ENCODE assay signal across 1 cellular context in the genomic region with DNA sequence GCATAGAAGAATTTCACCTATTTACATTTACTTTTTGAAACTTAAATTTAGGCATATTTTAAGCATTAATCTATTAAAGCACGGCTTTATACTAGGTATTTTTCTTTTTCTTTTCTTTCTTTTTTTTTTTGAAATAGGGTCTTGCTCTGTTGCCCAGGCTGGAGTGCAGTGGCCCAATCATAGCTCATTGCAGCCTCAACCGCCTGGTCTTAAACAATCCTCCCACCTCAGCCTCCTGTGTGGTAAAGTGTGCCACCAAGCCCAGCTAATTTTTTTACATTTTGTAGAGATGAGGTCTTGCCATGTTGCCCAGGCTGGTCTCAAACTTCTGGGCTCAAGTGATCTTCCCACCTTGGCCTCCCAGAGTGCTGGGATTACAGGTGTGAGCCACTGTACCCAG.
A peak's percentile ranks its signal among the peaks of the same experiment; 100 is the strongest.
TF ChIP-seq lines count a peak whose summit lies in the region.

No MANE protein-coding gene starts in this region.

TF ChIP-seq in HEK293, 187 proteins besides CTCF, POLR2A, EP300 and RAD21:
- peak; percentile 72; the same call in 1 of the 2 replicates for TF ChIP-seq ZNF121 (tag by site-specific recombination; IDR thresholded peaks at IDR 0.05)
TF ChIP-seq in HEK293: peak in this region for 1; not testable (repeated sequence) for 186.
